ENCODE assay signal across 8 cellular contexts in the genomic region with DNA sequence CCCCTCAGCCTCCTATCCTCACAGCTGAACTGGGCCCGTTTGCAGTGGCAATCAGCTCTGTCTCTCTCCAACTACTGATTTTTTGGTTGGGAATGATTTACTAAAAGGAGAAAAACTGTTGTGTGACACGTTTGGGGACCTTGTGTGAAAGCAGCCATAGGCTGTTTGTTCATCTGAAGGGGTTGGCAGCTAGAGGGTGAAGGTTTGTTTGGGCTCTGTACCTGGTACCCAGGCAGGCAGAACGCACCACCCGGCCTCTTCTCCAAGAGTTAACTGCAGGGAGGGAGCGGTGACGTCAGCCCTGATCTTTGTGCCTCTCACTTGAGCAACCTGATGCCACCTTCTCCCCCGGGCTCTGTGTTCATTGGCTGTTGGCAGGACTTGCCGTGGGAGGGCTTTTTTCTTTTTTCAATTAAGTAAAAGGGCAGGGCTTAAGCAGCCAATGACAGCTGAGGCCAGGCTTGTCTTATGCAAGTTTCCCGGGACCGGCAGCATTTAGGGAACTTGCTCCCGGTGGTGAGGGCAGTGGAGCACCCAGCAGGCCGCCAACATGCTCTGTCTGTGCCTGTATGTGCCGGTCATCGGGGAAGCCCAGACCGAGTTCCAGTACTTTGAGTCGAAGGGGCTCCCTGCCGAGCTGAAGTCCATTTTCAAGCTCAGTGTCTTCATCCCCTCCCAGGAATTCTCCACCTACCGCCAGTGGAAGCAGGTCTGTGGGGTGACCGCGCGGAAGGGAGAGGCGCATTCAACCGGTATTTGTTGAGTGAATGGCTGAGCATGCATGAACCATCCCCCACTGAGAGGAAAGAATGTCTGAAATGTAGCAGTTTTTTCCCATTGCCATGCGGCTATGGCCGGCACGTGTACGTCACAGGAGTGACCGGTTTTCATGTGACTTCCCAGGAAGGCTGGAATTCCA. TPM values are rescaled to one million over a fixed set of nuclear protein-coding genes. Genes with fewer than 3 reads are reported as not detected.
A peak's percentile ranks its signal among the peaks of the same experiment; 100 is the strongest.
DNase-seq lines count a peak whose midpoint lies in the region; ATAC-seq and TF ChIP-seq lines count a peak whose summit lies in the region.

No MANE protein-coding gene starts in this region.

- peaks cover 95 to 99% (median 97%) of the 10 kb centered on the region in 10 experiments for H3K4me1 ChIP-seq in BLaER1 treated with 17β-estradiol and CSF1 and Interleukin-3, amounts not matched to agents 10 nM and 100 nM
- H3K4me1 ChIP-seq in SJCRH30 (peaks cover 32% of the 10 kb centered on the region), suprapubic skin (peaks cover 73% of the 10 kb centered on the region)

- peaks cover 12% of the 10 kb centered on the region for H3K9me3 Mint-ChIP-seq in glutamatergic neuron (ENCODE audit: unreplicated experiment)

- H3K4me3 ChIP-seq in BLaER1 treated with 17β-estradiol and CSF1 and Interleukin-3, amounts not matched to agents 10 nM and 100 nM: peak overlapping the region; percentile 5 to 62 (median 44)
- H3K4me3 ChIP-seq in SJCRH30 (peak overlapping the region; percentile 46), suprapubic skin (peak overlapping the region; percentile 55)

- no peaks in the 10 kb centered on the region for H3K27me3 ChIP-seq in BLaER1 treated with 17β-estradiol and CSF1 and Interleukin-3, amounts not matched to agents 10 nM and 100 nM
- H3K27me3 ChIP-seq in SJCRH30 (no peaks in the 10 kb centered on the region), suprapubic skin (no peaks in the 10 kb centered on the region)

- peak overlapping the region; percentile 80 to 98 (median 91) for H3K4me2 ChIP-seq in BLaER1 treated with 17β-estradiol and CSF1 and Interleukin-3, amounts not matched to agents 10 nM and 100 nM

- ATAC-seq in HG03175 (IDR thresholded peaks at IDR 0.05; ENCODE audit: unreplicated experiment): no peak

- TF ChIP-seq CTCF in glutamatergic neuron (IDR thresholded peaks at IDR 0.05; ENCODE audit: partially characterized antibody, unreplicated experiment): no peak
- TF ChIP-seq CTCF in suprapubic skin (IDR thresholded peaks at IDR 0.05): no peak

- DNase-seq in Kasumi-1 (lab: John Stamatoyannopoulos, UW) (peak; percentile 97), SJCRH30 (peak; percentile 97 to 98), glutamatergic neuron (peak; percentile 85), non-pigmented ciliary epithelial cell (ENCODE audit: low read depth) (peak; percentile 81), suprapubic skin (ENCODE audit: low spot score in 2 of 2) (peak; percentile 97)
- peak; percentile 25 for DNase-seq in activated naive CD8-positive, alpha-beta T cell treated with anti-CD3 and anti-CD28 coated beads, Interleukin-2, amount 50 U/mL, for 16 hours (ENCODE audit: low read depth, low spot score)

- H4K20me1 ChIP-seq in BLaER1 treated with 17β-estradiol and CSF1 and Interleukin-3, amounts not matched to agents 10 nM and 100 nM: peaks cover 72 to 100% (median 93%) of the 10 kb centered on the region in 11 experiments

- H3K4me3 Mint-ChIP-seq in glutamatergic neuron (ENCODE audit: unreplicated experiment): peak overlapping the region; percentile 92

- peaks cover 4% of the 10 kb centered on the region for H3K27me3 Mint-ChIP-seq in glutamatergic neuron (ENCODE audit: unreplicated experiment)

- H3K9ac ChIP-seq in BLaER1 treated with 17β-estradiol and CSF1 and Interleukin-3, amounts not matched to agents 10 nM and 100 nM: peak overlapping the region; percentile 39 to 73 (median 61); a peak in 21 of 22 replicates

- peak; percentile 83 to 96 for TF ChIP-seq POLR2A in suprapubic skin (IDR thresholded peaks at IDR 0.05)

- H3K27ac ChIP-seq in BLaER1 treated with 17β-estradiol and CSF1 and Interleukin-3, amounts not matched to agents 10 nM and 100 nM: peak overlapping the region; percentile 34 to 68 (median 57); a peak in 21 of 22 replicates
- H3K27ac ChIP-seq in SJCRH30 (peak overlapping the region; percentile 51), suprapubic skin (peak overlapping the region; percentile 96)

- H3K9me3 ChIP-seq in BLaER1 treated with 17β-estradiol and CSF1 and Interleukin-3, amounts not matched to agents 10 nM and 100 nM (replicated peaks in 1 of 11): no peaks in the 10 kb centered on the region
- H3K9me3 ChIP-seq in SJCRH30 (replicated peaks) (no peaks in the 10 kb centered on the region), suprapubic skin (no peaks in the 10 kb centered on the region)

- peak overlapping the region; percentile 90 for H3K27ac Mint-ChIP-seq in glutamatergic neuron (ENCODE audit: unreplicated experiment)

- peaks cover 57% of the 10 kb centered on the region for H3K4me1 Mint-ChIP-seq in glutamatergic neuron (ENCODE audit: low read depth, unreplicated experiment)

- no peaks in the 10 kb centered on the region for H3K36me3 Mint-ChIP-seq in glutamatergic neuron (ENCODE audit: unreplicated experiment)

- TF ChIP-seq EP300 in suprapubic skin (IDR thresholded peaks at IDR 0.05): peak; percentile 83

- WGBS in suprapubic skin: 8% methylated on average over 23 of the region's 28 CpGs

- peaks cover 23 to 65% (median 33%) of the 10 kb centered on the region in 11 experiments for H3K36me3 ChIP-seq in BLaER1 treated with 17β-estradiol and CSF1 and Interleukin-3, amounts not matched to agents 10 nM and 100 nM
- H3K36me3 ChIP-seq in SJCRH30 (peaks cover 12% of the 10 kb centered on the region), suprapubic skin (peaks cover 24% of the 10 kb centered on the region)

RNA-seq across cellular contexts. Expression of a gene that starts 29.3 kb away (rescaled TPM):
- total RNA-seq in SJCRH30 (2014; rRNA removed; shearing (Covaris generic)): 53.8 and 56.7 TPM in 2 replicates
- total RNA-seq in glutamatergic neuron (ENCODE audit: unreplicated experiment): 85.1 TPM
- total RNA-seq in suprapubic skin: 10 to 100 TPM; 47.4 to 76.0 (median 55.9) TPM

RNA-seq across cellular contexts. Expression of a gene that starts 30.2 kb away (rescaled TPM):
- total RNA-seq in SJCRH30 (2014; rRNA removed; shearing (Covaris generic)): 24.1 and 29.3 TPM in 2 replicates
- 33.0 TPM for total RNA-seq in glutamatergic neuron (ENCODE audit: unreplicated experiment)
- 100 to 1,000 TPM in 1 of 4 donors, 10 to 100 TPM in 3; 37.9 to 106 (median 66.5) TPM for total RNA-seq in suprapubic skin

RNA-seq across cellular contexts. Expression of a gene that starts 31.2 kb away (rescaled TPM):
- total RNA-seq in SJCRH30 (2014; rRNA removed; shearing (Covaris generic)): 8.5 and 9.0 TPM in 2 replicates
- 6.2 TPM for total RNA-seq in glutamatergic neuron (ENCODE audit: unreplicated experiment)
- 10 to 100 TPM in 3 of 4 donors, 1 to 10 TPM in 1; 9.6 to 14.7 (median 12.6) TPM for total RNA-seq in suprapubic skin

RNA-seq across cellular contexts. Expression of a gene that starts 51.0 kb away (rescaled TPM):
- not detected in 2 replicates for total RNA-seq in SJCRH30 (2014; rRNA removed; shearing (Covaris generic))
- total RNA-seq in glutamatergic neuron (ENCODE audit: unreplicated experiment) (not detected), suprapubic skin (10 to 100 TPM in 2 of 4 donors, 1 to 10 TPM in 2; 6.0 to 45.7 (median 22.3) TPM)

Comparison
In these comparisons a context has a peak if more than half of its experiments do, and no peak if none do; other contexts are left out.
1. DNase-seq: peak in every context shown above with its lines; median percentile 98 in SJCRH30; 97 in Kasumi-1; 97 in suprapubic skin; 85 in glutamatergic neuron; 81 in non-pigmented ciliary epithelial cell; 25 in activated naive CD8-positive, alpha-beta T cell treated with anti-CD3 and anti-CD28 coated beads, Interleukin-2, amount 50 U/mL, for 16 hours.